2 cellular contexts compared by ENCODE assay signal in the genomic region with DNA sequence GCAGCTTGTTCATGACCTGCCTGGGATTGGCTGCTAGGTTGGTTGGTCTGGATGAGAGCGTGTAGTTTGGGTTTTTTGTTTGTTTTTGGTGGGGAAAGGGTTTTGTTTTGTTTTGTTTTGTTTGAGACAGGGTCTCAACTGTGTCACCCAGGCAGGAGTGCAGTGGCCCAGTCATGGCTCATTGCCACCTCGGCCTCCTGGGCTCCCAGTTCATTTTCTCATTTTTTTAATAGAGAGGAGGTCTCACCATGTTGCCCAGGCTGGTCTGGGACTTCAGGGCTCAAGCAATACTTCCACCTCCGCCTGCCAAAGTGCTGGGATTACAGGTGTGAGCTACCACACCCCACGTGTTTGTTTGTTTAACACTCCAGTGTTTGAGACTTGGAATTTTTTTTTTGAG.
TF ChIP-seq lines count a peak whose summit lies in the region.

No MANE protein-coding gene starts in this region.

TF ChIP-seq in SK-N-SH, 30 proteins besides CTCF, POLR2A, EP300 and RAD21 (continued from another document):
- TF ChIP-seq, protein P1, sequence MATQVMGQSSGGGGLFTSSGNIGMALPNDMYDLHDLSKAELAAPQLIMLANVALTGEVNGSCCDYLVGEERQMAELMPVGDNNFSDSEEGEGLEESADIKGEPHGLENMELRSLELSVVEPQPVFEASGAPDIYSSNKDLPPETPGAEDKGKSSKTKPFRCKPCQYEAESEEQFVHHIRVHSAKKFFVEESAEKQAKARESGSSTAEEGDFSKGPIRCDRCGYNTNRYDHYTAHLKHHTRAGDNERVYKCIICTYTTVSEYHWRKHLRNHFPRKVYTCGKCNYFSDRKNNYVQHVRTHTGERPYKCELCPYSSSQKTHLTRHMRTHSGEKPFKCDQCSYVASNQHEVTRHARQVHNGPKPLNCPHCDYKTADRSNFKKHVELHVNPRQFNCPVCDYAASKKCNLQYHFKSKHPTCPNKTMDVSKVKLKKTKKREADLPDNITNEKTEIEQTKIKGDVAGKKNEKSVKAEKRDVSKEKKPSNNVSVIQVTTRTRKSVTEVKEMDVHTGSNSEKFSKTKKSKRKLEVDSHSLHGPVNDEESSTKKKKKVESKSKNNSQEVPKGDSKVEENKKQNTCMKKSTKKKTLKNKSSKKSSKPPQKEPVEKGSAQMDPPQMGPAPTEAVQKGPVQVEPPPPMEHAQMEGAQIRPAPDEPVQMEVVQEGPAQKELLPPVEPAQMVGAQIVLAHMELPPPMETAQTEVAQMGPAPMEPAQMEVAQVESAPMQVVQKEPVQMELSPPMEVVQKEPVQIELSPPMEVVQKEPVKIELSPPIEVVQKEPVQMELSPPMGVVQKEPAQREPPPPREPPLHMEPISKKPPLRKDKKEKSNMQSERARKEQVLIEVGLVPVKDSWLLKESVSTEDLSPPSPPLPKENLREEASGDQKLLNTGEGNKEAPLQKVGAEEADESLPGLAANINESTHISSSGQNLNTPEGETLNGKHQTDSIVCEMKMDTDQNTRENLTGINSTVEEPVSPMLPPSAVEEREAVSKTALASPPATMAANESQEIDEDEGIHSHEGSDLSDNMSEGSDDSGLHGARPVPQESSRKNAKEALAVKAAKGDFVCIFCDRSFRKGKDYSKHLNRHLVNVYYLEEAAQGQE (IDR thresholded peaks at IDR 0.05; ENCODE audit: low read depth, low read length) = no peak

TF ChIP-seq in SK-N-SH treated with all-trans-retinoic acid at 6 μM for 48 hours, 23 proteins besides CTCF, POLR2A, EP300 and RAD21 (continued from another document):
- TF ChIP-seq, protein P2, sequence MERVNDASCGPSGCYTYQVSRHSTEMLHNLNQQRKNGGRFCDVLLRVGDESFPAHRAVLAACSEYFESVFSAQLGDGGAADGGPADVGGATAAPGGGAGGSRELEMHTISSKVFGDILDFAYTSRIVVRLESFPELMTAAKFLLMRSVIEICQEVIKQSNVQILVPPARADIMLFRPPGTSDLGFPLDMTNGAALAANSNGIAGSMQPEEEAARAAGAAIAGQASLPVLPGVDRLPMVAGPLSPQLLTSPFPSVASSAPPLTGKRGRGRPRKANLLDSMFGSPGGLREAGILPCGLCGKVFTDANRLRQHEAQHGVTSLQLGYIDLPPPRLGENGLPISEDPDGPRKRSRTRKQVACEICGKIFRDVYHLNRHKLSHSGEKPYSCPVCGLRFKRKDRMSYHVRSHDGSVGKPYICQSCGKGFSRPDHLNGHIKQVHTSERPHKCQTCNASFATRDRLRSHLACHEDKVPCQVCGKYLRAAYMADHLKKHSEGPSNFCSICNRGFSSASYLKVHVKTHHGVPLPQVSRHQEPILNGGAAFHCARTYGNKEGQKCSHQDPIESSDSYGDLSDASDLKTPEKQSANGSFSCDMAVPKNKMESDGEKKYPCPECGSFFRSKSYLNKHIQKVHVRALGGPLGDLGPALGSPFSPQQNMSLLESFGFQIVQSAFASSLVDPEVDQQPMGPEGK (CRISPR knock-in tag; IDR thresholded peaks at IDR 0.05; ENCODE audit: borderline replicate concordance) = no peak
- TF ChIP-seq ZNF8 (CRISPR knock-in tag; IDR thresholded peaks at IDR 0.05) (no peak), CSDC2 (CRISPR knock-in tag; IDR thresholded peaks at IDR 0.05) (no peak), ISL1 (CRISPR knock-in tag; IDR thresholded peaks at IDR 0.05) (no peak), PPARA (CRISPR knock-in tag; IDR thresholded peaks at IDR 0.05; ENCODE audit: borderline replicate concordance) (no peak), ZNF565 (CRISPR knock-in tag; conservative IDR thresholded peaks at IDR 0.05; ENCODE audit: low read depth) (no peak), RARB (CRISPR knock-in tag; IDR thresholded peaks at IDR 0.05) (no peak), ESRRG (CRISPR knock-in tag; IDR thresholded peaks at IDR 0.05) (no peak), TOX (CRISPR knock-in tag; IDR thresholded peaks at IDR 0.05; ENCODE audit: borderline replicate concordance) (no peak)
- TF ChIP-seq, protein P3, sequence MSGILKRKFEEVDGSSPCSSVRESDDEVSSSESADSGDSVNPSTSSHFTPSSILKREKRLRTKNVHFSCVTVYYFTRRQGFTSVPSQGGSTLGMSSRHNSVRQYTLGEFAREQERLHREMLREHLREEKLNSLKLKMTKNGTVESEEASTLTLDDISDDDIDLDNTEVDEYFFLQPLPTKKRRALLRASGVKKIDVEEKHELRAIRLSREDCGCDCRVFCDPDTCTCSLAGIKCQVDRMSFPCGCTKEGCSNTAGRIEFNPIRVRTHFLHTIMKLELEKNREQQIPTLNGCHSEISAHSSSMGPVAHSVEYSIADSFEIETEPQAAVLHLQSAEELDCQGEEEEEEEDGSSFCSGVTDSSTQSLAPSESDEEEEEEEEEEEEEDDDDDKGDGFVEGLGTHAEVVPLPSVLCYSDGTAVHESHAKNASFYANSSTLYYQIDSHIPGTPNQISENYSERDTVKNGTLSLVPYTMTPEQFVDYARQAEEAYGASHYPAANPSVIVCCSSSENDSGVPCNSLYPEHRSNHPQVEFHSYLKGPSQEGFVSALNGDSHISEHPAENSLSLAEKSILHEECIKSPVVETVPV (CRISPR knock-in tag; IDR thresholded peaks at IDR 0.05) = no peak
- TF ChIP-seq, protein P4, sequence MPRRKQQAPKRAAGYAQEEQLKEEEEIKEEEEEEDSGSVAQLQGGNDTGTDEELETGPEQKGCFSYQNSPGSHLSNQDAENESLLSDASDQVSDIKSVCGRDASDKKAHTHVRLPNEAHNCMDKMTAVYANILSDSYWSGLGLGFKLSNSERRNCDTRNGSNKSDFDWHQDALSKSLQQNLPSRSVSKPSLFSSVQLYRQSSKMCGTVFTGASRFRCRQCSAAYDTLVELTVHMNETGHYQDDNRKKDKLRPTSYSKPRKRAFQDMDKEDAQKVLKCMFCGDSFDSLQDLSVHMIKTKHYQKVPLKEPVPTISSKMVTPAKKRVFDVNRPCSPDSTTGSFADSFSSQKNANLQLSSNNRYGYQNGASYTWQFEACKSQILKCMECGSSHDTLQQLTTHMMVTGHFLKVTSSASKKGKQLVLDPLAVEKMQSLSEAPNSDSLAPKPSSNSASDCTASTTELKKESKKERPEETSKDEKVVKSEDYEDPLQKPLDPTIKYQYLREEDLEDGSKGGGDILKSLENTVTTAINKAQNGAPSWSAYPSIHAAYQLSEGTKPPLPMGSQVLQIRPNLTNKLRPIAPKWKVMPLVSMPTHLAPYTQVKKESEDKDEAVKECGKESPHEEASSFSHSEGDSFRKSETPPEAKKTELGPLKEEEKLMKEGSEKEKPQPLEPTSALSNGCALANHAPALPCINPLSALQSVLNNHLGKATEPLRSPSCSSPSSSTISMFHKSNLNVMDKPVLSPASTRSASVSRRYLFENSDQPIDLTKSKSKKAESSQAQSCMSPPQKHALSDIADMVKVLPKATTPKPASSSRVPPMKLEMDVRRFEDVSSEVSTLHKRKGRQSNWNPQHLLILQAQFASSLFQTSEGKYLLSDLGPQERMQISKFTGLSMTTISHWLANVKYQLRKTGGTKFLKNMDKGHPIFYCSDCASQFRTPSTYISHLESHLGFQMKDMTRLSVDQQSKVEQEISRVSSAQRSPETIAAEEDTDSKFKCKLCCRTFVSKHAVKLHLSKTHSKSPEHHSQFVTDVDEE (CRISPR knock-in tag; IDR thresholded peaks at IDR 0.05) = no peak
- TF ChIP-seq, protein P5, sequence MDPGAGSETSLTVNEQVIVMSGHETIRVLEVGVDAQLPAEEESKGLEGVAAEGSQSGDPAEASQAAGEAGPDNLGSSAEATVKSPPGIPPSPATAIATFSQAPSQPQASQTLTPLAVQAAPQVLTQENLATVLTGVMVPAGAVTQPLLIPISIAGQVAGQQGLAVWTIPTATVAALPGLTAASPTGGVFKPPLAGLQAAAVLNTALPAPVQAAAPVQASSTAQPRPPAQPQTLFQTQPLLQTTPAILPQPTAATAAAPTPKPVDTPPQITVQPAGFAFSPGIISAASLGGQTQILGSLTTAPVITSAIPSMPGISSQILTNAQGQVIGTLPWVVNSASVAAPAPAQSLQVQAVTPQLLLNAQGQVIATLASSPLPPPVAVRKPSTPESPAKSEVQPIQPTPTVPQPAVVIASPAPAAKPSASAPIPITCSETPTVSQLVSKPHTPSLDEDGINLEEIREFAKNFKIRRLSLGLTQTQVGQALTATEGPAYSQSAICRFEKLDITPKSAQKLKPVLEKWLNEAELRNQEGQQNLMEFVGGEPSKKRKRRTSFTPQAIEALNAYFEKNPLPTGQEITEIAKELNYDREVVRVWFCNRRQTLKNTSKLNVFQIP (CRISPR knock-in tag; IDR thresholded peaks at IDR 0.05; ENCODE audit: borderline replicate concordance, low read depth) = no peak
